1 cellular context compared by ENCODE assay signal in the genomic region with DNA sequence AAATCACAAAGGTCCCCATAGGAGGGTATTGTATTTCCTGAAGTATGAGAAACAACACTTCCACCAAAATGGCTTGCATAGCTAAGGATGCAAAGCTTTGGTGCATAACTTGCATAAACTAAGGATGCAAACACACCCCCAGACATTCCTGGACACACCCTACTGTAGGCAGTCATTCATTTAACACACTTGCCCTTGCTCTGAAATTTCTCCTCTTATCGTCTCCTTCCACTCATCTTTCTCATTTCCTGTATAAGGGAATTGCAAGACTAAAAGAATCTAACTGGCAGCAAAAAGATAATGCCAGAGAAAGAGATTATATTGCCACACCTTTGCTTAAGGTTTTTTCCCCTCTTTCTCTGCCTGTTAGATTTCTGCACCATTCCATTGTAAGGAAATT.
TF ChIP-seq lines count a peak whose summit lies in the region.

No MANE protein-coding gene starts in this region.

TF ChIP-seq in A549, 52 proteins besides CTCF, POLR2A, EP300 and RAD21 (continued from another document):
- TF ChIP-seq, protein P1, sequence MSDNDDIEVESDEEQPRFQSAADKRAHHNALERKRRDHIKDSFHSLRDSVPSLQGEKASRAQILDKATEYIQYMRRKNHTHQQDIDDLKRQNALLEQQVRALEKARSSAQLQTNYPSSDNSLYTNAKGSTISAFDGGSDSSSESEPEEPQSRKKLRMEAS (IDR thresholded peaks at IDR 0.05): no peak
